ENCODE assay signal across 1 cellular context in genomic region chr19:2328401-2329161, GRCh38.
A peak's percentile ranks its signal among the peaks of the same experiment; 100 is the strongest.
TF ChIP-seq lines count a peak whose summit lies in the region.

Gene LSM7 (minus strand): TSS chr19:2328586. CDS start chr19:2328566, 20 bp downstream.
Gene SPPL2B (plus strand): TSS chr19:2328684. CDS start chr19:2328710, 26 bp downstream.

TF ChIP-seq in HepG2, 621 proteins besides CTCF, POLR2A, EP300 and RAD21 (continued from another document and continues in another):
- no peak for TF ChIP-seq ZNF609 (CRISPR knock-in tag; IDR thresholded peaks at IDR 0.05; ENCODE audit: borderline replicate concordance)
- no peak for TF ChIP-seq PAX8 (CRISPR knock-in tag; IDR thresholded peaks at IDR 0.05; ENCODE audit: borderline replicate concordance)
- no peak for TF ChIP-seq MBNL3 (CRISPR knock-in tag; conservative IDR thresholded peaks at IDR 0.05)
- no peak for TF ChIP-seq STAT6 (CRISPR knock-in tag; IDR thresholded peaks at IDR 0.05; ENCODE audit: borderline replicate concordance)
- TF ChIP-seq NCOR1 (IDR thresholded peaks at IDR 0.05; ENCODE audit: borderline replicate concordance, low read length), result no peak; the same call in 1 of the 2 replicates
- peak; percentile 39; the same call in 1 of the 2 replicates for TF ChIP-seq SP4 (CRISPR knock-in tag; IDR thresholded peaks at IDR 0.05)
- no peak for TF ChIP-seq ZNF775 (CRISPR knock-in tag; IDR thresholded peaks at IDR 0.05; ENCODE audit: borderline replicate concordance)
- no peak for TF ChIP-seq ZNF672 (CRISPR knock-in tag; IDR thresholded peaks at IDR 0.05)
- TF ChIP-seq KMT2B (CRISPR knock-in tag; IDR thresholded peaks at IDR 0.05), result peak; percentile 58; the same call in 1 of the 2 replicates
- TF ChIP-seq ZMYM4 (CRISPR knock-in tag; IDR thresholded peaks at IDR 0.05), result peak; percentile 44; the same call in 1 of the 2 replicates
- peak; percentile 82; the same call in 1 of the 2 replicates for TF ChIP-seq GMEB1 (CRISPR knock-in tag; IDR thresholded peaks at IDR 0.05; ENCODE audit: borderline replicate concordance)
- TF ChIP-seq ZNF296 (CRISPR knock-in tag; conservative IDR thresholded peaks at IDR 0.05), result no peak
- TF ChIP-seq MYC (CRISPR knock-in tag; IDR thresholded peaks at IDR 0.05; ENCODE audit: borderline replicate concordance), result peak; percentile 94
- TF ChIP-seq TEAD2 (CRISPR knock-in tag; IDR thresholded peaks at IDR 0.05), result no peak
- TF ChIP-seq SNAPC5 (CRISPR knock-in tag; IDR thresholded peaks at IDR 0.05; ENCODE audit: borderline replicate concordance), result 0 out of 2 replicates have a peak, but pooled peaks have one; percentile 31
- peak; percentile 95 for TF ChIP-seq RBFOX2 (IDR thresholded peaks at IDR 0.05; ENCODE audit: low read depth, low read length)
- 0 out of 4 replicates have a peak, but pooled peaks of 1 of the 2 experiments have one; percentile 15 for TF ChIP-seq REST (IDR thresholded peaks at IDR 0.05; ENCODE audit: borderline replicate concordance in 1 of 2, low read depth in 1 of 2, low read length in 2 of 2)
- no peak for TF ChIP-seq NFRKB (IDR thresholded peaks at IDR 0.05)
- no peak for TF ChIP-seq THRA (CRISPR knock-in tag; IDR thresholded peaks at IDR 0.05; ENCODE audit: borderline replicate concordance)
- TF ChIP-seq KMT2A (CRISPR knock-in tag; IDR thresholded peaks at IDR 0.05), result peak; percentile 87
- TF ChIP-seq ZNF615 (CRISPR knock-in tag; IDR thresholded peaks at IDR 0.05; ENCODE audit: borderline replicate concordance), result no peak
- TF ChIP-seq TARDBP (CRISPR knock-in tag; IDR thresholded peaks at IDR 0.05), result peak; percentile 66; the same call in 1 of the 2 replicates
- no peak for TF ChIP-seq TSC22D2 (CRISPR knock-in tag; IDR thresholded peaks at IDR 0.05; ENCODE audit: borderline replicate concordance)
- TF ChIP-seq TAF1 (CRISPR knock-in tag; IDR thresholded peaks at IDR 0.05), result peak; percentile 91
- peak; percentile 60; the same call in 1 of the 2 replicates for TF ChIP-seq ERF (CRISPR knock-in tag; IDR thresholded peaks at IDR 0.05)
- TF ChIP-seq CHD4 (IDR thresholded peaks at IDR 0.05; ENCODE audit: borderline replicate concordance, low read length), result no peak
- TF ChIP-seq GATAD1 (CRISPR knock-in tag; IDR thresholded peaks at IDR 0.05), result peak; percentile 94
- no peak for TF ChIP-seq ZNF326 (CRISPR knock-in tag; IDR thresholded peaks at IDR 0.05; ENCODE audit: borderline replicate concordance)
- no peak for TF ChIP-seq RELA (CRISPR knock-in tag; IDR thresholded peaks at IDR 0.05)
- TF ChIP-seq ZNF260 (CRISPR knock-in tag; IDR thresholded peaks at IDR 0.05; ENCODE audit: borderline replicate concordance, low read depth), result no peak
- no peak for TF ChIP-seq PLSCR1 (CRISPR knock-in tag; IDR thresholded peaks at IDR 0.05; ENCODE audit: borderline replicate concordance)
- TF ChIP-seq PREB (CRISPR knock-in tag; IDR thresholded peaks at IDR 0.05), result no peak
- no peak for TF ChIP-seq DMTF1 (CRISPR knock-in tag; IDR thresholded peaks at IDR 0.05)
